Comparison of ENCODE assay signal across 8 cellular contexts in the genomic region with DNA sequence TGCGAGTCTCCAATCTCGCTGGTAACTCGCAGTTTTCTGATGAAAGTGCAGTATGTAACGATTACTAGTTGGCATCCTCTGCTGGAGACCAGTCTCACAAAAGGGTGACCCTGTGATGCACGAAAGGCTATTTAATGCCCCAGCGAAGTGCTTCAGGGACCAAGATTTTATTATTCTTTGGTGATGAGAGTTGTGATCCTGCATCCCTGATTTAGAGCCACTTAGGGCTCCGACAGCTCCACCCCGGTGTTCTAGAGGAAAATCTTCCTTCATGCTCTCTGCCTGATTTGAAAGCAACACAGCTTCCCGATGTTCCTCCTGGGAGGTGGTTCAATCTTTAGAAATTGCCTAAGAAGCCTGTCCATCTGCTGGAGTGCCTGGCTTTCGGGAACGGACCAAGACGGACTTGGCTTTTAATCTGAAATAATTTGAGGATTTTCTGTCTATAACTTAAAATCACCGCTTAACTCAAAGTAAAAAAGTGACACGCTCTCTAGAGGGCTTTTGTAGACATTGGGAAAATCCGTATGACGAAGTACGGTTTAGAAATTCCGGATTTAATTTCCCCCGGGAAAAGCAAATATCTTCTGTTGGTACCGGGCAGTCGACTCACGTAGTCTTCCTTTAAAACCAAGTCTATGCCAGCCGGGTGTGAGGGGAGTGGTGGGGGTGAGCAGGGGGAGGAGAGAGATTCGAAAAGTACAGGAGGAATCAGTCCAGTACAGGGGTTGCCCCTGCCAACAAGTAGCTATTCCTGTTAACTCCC. TPM values are rescaled to one million over a fixed set of nuclear protein-coding genes. Genes with fewer than 3 reads are reported as not detected.
DNase-seq lines count a peak whose midpoint lies in the region; ATAC-seq, FAIRE-seq and TF ChIP-seq lines count a peak whose summit lies in the region.

No MANE protein-coding gene starts in this region.

- FAIRE-seq in pancreas (lab: Jason Lieb, UNC): no peak

- H3K4me3 Mint-ChIP-seq in CD4-positive, alpha-beta T cell: peak overlapping the region; percentile 91
- H3K4me3 Mint-ChIP-seq in activated T-cell treated with anti-CD3 and anti-CD28 coated beads, Interleukin-2, amount 50 U/mL, for 72 hours: peak overlapping the region; percentile 87 to 89

- peaks cover 0 to 11% (median 9%) of the 10 kb centered on the region in 3 donors for H3K4me1 ChIP-seq in pancreas

- H3K36me3 ChIP-seq in pancreas: no peaks in the 10 kb centered on the region

- H3K4me1 Mint-ChIP-seq in CD4-positive, alpha-beta T cell (ENCODE audit: low read depth): peaks cover 32% of the 10 kb centered on the region
- peaks cover 37% of the 10 kb centered on the region for H3K4me1 Mint-ChIP-seq in activated T-cell treated with anti-CD3 and anti-CD28 coated beads, Interleukin-2, amount 50 U/mL, for 72 hours (ENCODE audit: low read depth)

- no peak for TF ChIP-seq CTCF in CD4-positive, alpha-beta T cell (IDR thresholded peaks at IDR 0.05)
- no peak for TF ChIP-seq CTCF in pancreas (IDR thresholded peaks at IDR 0.05)

- WGBS in pancreas, 2 donors: 1 to 2% methylated on average over 24 of the region's 24 CpGs

- intact Hi-C loops in CD4-positive, alpha-beta T cell (cut with DNase I, micrococcal nuclease): loop anchor here in 1 of 2 experiments (10.0 kb wide), 2 partner anchors 761 to 801 kb away; no protein-coding TSS in a partner anchor
- intact Hi-C loops in pancreas (cut with DNase I): loop anchor here in 1 of 3 donors (10.0 kb wide), 1 partner anchor 771 kb away; no protein-coding TSS in a partner anchor

- H3K36me3 Mint-ChIP-seq in CD4-positive, alpha-beta T cell (ENCODE audit: low read depth): peaks cover 12% of the 10 kb centered on the region
- peaks cover 2 to 3% of the 10 kb centered on the region in 2 donors for H3K36me3 Mint-ChIP-seq in activated T-cell treated with anti-CD3 and anti-CD28 coated beads, Interleukin-2, amount 50 U/mL, for 72 hours (ENCODE audit: insufficient read depth in 2 of 2)

- POLR2A ChIA-PET in CD4-positive, alpha-beta T cell (lab: Charles Lee): no interaction called here

- CTCF ChIA-PET in CD4-positive, alpha-beta T cell (lab: Charles Lee): no interaction called here

- H3K4me3 ChIP-seq in pancreas: peak overlapping the region; percentile 12 to 68 (median 54)

- H3K27ac Mint-ChIP-seq in CD4-positive, alpha-beta T cell: no peak overlapping the region
- no peak overlapping the region for H3K27ac Mint-ChIP-seq in activated T-cell treated with anti-CD3 and anti-CD28 coated beads, Interleukin-2, amount 50 U/mL, for 72 hours

- no peaks in the 10 kb centered on the region for H3K9me3 ChIP-seq in CD4-positive, alpha-beta T cell (ENCODE audit: control insufficient read depth, low read length)
- no peaks in the 10 kb centered on the region for H3K9me3 ChIP-seq in pancreas

- peaks cover 37% of the 10 kb centered on the region for H3K27me3 Mint-ChIP-seq in CD4-positive, alpha-beta T cell
- peaks cover 25% of the 10 kb centered on the region for H3K27me3 Mint-ChIP-seq in activated T-cell treated with anti-CD3 and anti-CD28 coated beads, Interleukin-2, amount 50 U/mL, for 72 hours (ENCODE audit: low read depth)

- no peak for DNase-seq in CD4-positive, alpha-beta T cell
- DNase-seq in HuH-7.5 (ENCODE audit: low spot score) (peak; percentile 33), glomerular visceral epithelial cell (ENCODE audit: extremely low spot score) (peak; percentile 60), pancreas (peak in 3 of 6 donors; percentile 8 to 58 (median 48)), NOMO-1 (lab: John Stamatoyannopoulos, UW; ENCODE audit: unreplicated experiment in 2 of 2) (no peak)
- peak in 1 of 2 donors; percentile 8 for DNase-seq in activated T-cell treated with anti-CD3 and anti-CD28 coated beads, Interleukin-2, amount 50 U/mL, for 72 hours
- no peak for DNase-seq in stimulated activated CD4-positive, alpha-beta T cell treated with anti-CD3 and anti-CD28 coated beads, Interleukin-4, amount 100 ng/mL, for 1 hour

- no peak for ATAC-seq in CD4-positive, alpha-beta T cell (ENCODE audit: poor library complexity)
- ATAC-seq in activated T-cell treated with anti-CD3 and anti-CD28 coated beads, Interleukin-2, amount 50 U/mL, for 72 hours (replicated peaks in 1 of 2): no peak
- ATAC-seq in pancreas (peak; percentile 5 to 11 (median 8)), GM18861 (IDR thresholded peaks at IDR 0.05; ENCODE audit: unreplicated experiment) (no peak)

- no peaks in the 10 kb centered on the region for H3K9me3 Mint-ChIP-seq in CD4-positive, alpha-beta T cell
- H3K9me3 Mint-ChIP-seq in activated T-cell treated with anti-CD3 and anti-CD28 coated beads, Interleukin-2, amount 50 U/mL, for 72 hours: no peaks in the 10 kb centered on the region

- peaks cover 15% of the 10 kb centered on the region for H3K27me3 ChIP-seq in CD4-positive, alpha-beta T cell (ENCODE audit: control insufficient read depth, insufficient read depth, low read length)
- H3K27me3 ChIP-seq in pancreas: no peaks in the 10 kb centered on the region

- H3K27ac ChIP-seq in CD4-positive, alpha-beta T cell (ENCODE audit: low read depth, low read length): no peak overlapping the region
- H3K27ac ChIP-seq in pancreas: peak overlapping the region; percentile 35 to 83 (median 70)

RNA-seq across cellular contexts. Expression of a gene that starts 1.0 kb away (rescaled TPM):
- total RNA-seq in CD4-positive, alpha-beta T cell: 1 to 10 TPM; 1.6 to 1.9 TPM
- 10 to 100 TPM; 19.4 to 22.0 TPM for total RNA-seq in activated T-cell treated with anti-CD3 and anti-CD28 coated beads, Interleukin-2, amount 50 U/mL, for 72 hours
- total RNA-seq in pancreas: 10 to 100 TPM; 21.1 to 42.1 (median 27.6) TPM
- polyA plus RNA-seq in pancreas: 10 to 100 TPM; 14.4 to 36.8 TPM

Comparison
In these comparisons a context has a peak if more than half of its experiments do, and no peak if none do; other contexts are left out.
1. ATAC-seq: peak in pancreas (4 of 4); none in CD4-positive, alpha-beta T cell (single experiment), activated T-cell treated with anti-CD3 and anti-CD28 coated beads, Interleukin-2, amount 50 U/mL, for 72 hours (0 of 2) and GM18861 (single experiment).
2. DNase-seq: peak in HuH-7.5 (single experiment) and glomerular visceral epithelial cell (single experiment); none in CD4-positive, alpha-beta T cell (0 of 10), NOMO-1 (0 of 2) and stimulated activated CD4-positive, alpha-beta T cell treated with anti-CD3 and anti-CD28 coated beads, Interleukin-4, amount 100 ng/mL, for 1 hour (single experiment).
3. RNA of a gene that starts 1.0 kb away (total RNA-seq): 21.1 to 42.1 TPM in pancreas and 19.4 to 22.0 TPM in activated T-cell treated with anti-CD3 and anti-CD28 coated beads, Interleukin-2, amount 50 U/mL, for 72 hours; 1.6 to 1.9 TPM in CD4-positive, alpha-beta T cell; every median in the first group is over 4 times any median in the second.